8 cellular contexts compared by ENCODE assay signal in the genomic region with DNA sequence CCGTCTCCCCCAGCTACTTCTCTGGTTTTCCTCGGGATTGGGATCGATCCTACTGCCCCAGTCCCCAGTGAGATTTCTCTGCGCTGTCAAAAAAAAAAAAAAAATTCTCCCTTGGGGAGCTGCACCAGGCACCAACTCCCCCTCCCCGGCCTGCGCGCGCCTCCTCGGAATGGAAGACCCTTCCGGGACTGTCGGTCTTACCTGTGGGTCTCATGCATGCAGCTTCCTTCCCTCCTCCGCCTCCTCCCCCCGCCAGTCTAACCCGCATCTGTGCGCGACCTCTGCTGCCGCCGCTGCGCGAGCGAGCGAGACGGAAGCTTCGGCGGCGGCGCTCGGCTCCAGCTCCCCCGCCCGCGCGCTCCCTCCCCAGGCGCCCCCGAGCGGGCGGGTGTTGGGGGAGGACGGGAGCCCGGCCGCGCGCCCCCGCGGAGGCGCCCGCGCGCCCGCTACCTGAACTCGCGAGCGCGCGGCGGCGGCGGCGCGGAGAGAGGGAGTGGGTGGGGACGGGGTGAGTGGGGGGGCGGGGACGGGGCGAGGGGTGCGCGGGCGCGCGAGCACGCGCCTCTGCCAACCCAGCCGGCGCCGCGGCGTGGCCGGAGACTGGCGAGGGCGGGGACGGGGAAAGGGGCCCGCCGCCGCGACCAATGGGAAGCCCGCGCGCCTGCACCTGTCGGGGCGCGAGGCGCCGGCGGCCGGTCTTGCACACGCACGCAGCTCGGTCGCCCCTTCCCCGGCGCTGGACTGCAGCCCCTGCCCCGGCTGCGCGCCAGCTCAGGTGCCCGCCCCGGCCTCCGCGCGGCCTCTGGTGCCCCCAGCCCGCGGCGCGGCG. TPM values are rescaled to one million over a fixed set of nuclear protein-coding genes. Genes with fewer than 3 reads are reported as not detected.
DNase-seq lines count a peak whose midpoint lies in the region; ATAC-seq and TF ChIP-seq lines count a peak whose summit lies in the region.

A gene with protein sequence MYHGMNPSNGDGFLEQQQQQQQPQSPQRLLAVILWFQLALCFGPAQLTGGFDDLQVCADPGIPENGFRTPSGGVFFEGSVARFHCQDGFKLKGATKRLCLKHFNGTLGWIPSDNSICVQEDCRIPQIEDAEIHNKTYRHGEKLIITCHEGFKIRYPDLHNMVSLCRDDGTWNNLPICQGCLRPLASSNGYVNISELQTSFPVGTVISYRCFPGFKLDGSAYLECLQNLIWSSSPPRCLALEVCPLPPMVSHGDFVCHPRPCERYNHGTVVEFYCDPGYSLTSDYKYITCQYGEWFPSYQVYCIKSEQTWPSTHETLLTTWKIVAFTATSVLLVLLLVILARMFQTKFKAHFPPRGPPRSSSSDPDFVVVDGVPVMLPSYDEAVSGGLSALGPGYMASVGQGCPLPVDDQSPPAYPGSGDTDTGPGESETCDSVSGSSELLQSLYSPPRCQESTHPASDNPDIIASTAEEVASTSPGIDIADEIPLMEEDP (minus strand): TSS at position 321 of the 829 bp plus-strand sequence. CDS start 751 bp downstream, outside the sequence.

- peaks cover 16% of the 10 kb centered on the region for H3K4me1 ChIP-seq in lower lobe of right lung

- intact Hi-C loops in lower lobe of right lung (cut with DNase I): no loop called here

- no peak for TF ChIP-seq CTCF in GM20000 (IDR thresholded peaks at IDR 0.05; ENCODE audit: extremely low read depth, missing control alignments)
- no peak for TF ChIP-seq CTCF in lower lobe of right lung (IDR thresholded peaks at IDR 0.05)

- ATAC-seq in lower lobe of right lung (peak; percentile 92 to 93), HG03378 (IDR thresholded peaks at IDR 0.05; ENCODE audit: unreplicated experiment) (no peak)

- H3K36me3 ChIP-seq in lower lobe of right lung: no peaks in the 10 kb centered on the region

- peak within 1 kb of the TSS; percentile 56 for H3K4me3 ChIP-seq in lower lobe of right lung

- H3K9me3 ChIP-seq in lower lobe of right lung: no peaks in the 10 kb centered on the region

- peaks cover 35% of the 10 kb centered on the region for H3K27me3 ChIP-seq in lower lobe of right lung (ENCODE audit: low read depth)

- peak; percentile 61 for DNase-seq in Ammon's horn (ENCODE audit: low spot score)
- DNase-seq in GM20000 (ENCODE audit: low spot score): peak; percentile 62
- DNase-seq in NCI-H1694 treated with DMSO at 0.1 percent for 48 hours (lab: John Stamatoyannopoulos, UW): peak; percentile 72
- peak; percentile 60 for DNase-seq in activated CD4-positive, alpha-beta T cell treated with anti-CD3 and anti-CD28 coated beads for 1 hour
- DNase-seq in cerebellum (ENCODE audit: low spot score): peak; percentile 89
- DNase-seq in lower lobe of right lung: peak; percentile 74
- peak; percentile 37 to 51 for DNase-seq in stimulated activated CD4-positive, alpha-beta T cell treated with anti-CD3 and anti-CD28 coated beads, Interleukin-4, amount 100 ng/mL, for 48 hours (ENCODE audit: low read depth in 2 of 2)

- H3K27ac ChIP-seq in lower lobe of right lung: no peak within 1 kb of the TSS

RNA-seq across cellular contexts. Expression of the gene that starts here (rescaled TPM):
- total RNA-seq in cerebellum (25.3 TPM), lower lobe of right lung (3.7 TPM)
